Comparison of ENCODE assay signal across 14 cellular contexts in the genomic region with DNA sequence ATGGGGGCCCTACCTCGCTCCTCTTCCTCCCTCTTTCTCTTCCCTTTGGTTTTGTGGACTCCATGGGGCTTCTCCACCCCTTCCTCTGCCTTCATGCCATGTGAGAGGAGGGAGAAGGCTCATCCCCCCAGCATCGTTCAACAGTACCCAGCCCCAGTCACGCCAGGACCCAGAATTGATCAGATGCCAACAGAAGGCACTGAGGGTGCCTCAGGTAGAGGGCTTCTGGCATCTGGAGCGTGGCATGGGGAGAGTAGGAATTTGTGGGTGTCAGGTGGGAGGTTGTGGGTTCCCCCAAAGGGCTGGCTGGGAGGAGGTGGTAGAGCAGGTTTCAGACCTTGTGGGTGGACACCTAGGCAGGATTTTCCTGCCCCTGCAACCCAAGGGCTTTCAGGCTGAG.
DNase-seq lines count a peak whose midpoint lies in the region; ATAC-seq and TF ChIP-seq lines count a peak whose summit lies in the region.
"Had no signal": no experiment of that assay in that cellular context is flagged by ENCODE, and none has a peak within 500 bp of the region (broad histone marks: within the 10 kb centered on the region; RNA-seq: fewer than 3 reads in every experiment).

No MANE protein-coding gene starts in this region.

- H3K56ac ChIP-seq in IMR-90 (ENCODE audit: extremely low read depth, insufficient read depth, low read length) = no peak overlapping the region

- ATAC-seq in IMR-90 (ENCODE audit: low read depth) (no peak), HG02938 (IDR thresholded peaks at IDR 0.05; ENCODE audit: unreplicated experiment) (no peak)

- H3K36me3 ChIP-seq in IMR-90 (ENCODE audit: control insufficient read depth, insufficient read depth, low read length) (no peaks in the 10 kb centered on the region), osteoblast (ENCODE audit: insufficient read depth, low read length) (no peaks in the 10 kb centered on the region)
- H3K36me3 ChIP-seq: BLaER1, HAP-1 had no signal

- H3K9ac ChIP-seq in IMR-90 (ENCODE audit: low read depth, low read length) = no peak overlapping the region
- H3K9ac ChIP-seq: BLaER1 had no signal

- H3K23ac ChIP-seq in IMR-90 (ENCODE audit: low read depth, low read length) = no peak overlapping the region

- no peak overlapping the region for H2BK15ac ChIP-seq in IMR-90 (ENCODE audit: low read depth, low read length)

- DNase-seq in IMR-90 (no peak), mucosa of gallbladder (ENCODE audit: low spot score) (peak; percentile 6), osteoblast (ENCODE audit: insufficient read length, low spot score, missing footprints) (peak; percentile 56), ureter (ENCODE audit: low spot score) (peak; percentile 37), DMS 273 (lab: John Stamatoyannopoulos, UW; ENCODE audit: unreplicated experiment) (no peak)
- no peak for DNase-seq in activated CD4-positive, alpha-beta T cell treated with anti-CD3 and anti-CD28 coated beads, Interleukin-2, amount 50 U/mL, for 1 hour
- DNase-seq: DMS79 treated with DMSO at 0.1 percent for 48 hours, GF-D8, GOT3 had no signal

- H3K27me3 ChIP-seq in IMR-90 (ENCODE audit: control insufficient read depth, insufficient read depth, low read length) (no peaks in the 10 kb centered on the region; the same call in 1 of the 2 replicates), osteoblast (ENCODE audit: insufficient read depth, low read length) (peaks cover 2% of the 10 kb centered on the region)
- H3K27me3 ChIP-seq: BLaER1 had no signal

- POLR2A ChIA-PET in IMR-90 (lab: Charles Lee; ENCODE audit: unreplicated experiment) = no interaction called here

- in situ Hi-C loops in IMR-90 (cut with MboI; ENCODE audit: low sequenced_read_pairs) = loop anchor here (25.0 kb wide), 1 partner anchor 608 kb away; no protein-coding TSS in a partner anchor

- TF ChIP-seq RAD21 in IMR-90 (IDR thresholded peaks at IDR 0.05; ENCODE audit: low read length) = no peak

- H3K4me3 ChIP-seq in IMR-90 (ENCODE audit: insufficient read depth, low read depth, low read length) (no peak overlapping the region), osteoblast (ENCODE audit: insufficient read depth, low read length) (no peak overlapping the region)
- H3K4me3 ChIP-seq: BLaER1, HAP-1 had no signal

- no peak overlapping the region for H4K91ac ChIP-seq in IMR-90 (ENCODE audit: insufficient read depth, low read depth, low read length)

- no peak overlapping the region for H2BK120ac ChIP-seq in IMR-90 (ENCODE audit: low read depth, low read length)

- BruUV-seq in IMR-90 (replicated peaks; lab: Mats Ljungman, UMichigan) = no TSS peak

- H2BK5ac ChIP-seq in IMR-90 (ENCODE audit: low read depth, low read length, poor library complexity, severe bottlenecking) = no peak overlapping the region

- no peak overlapping the region for H2AK9ac ChIP-seq in IMR-90 (replicated peaks; ENCODE audit: low read depth, low read length, poor library complexity)

- no CpG with 5 or more reads among the region's 4 CpGs for WGBS in IMR-90 (ENCODE audit: extremely low coverage in 2 of 2, insufficient read length in 1 of 2), 2 experiments

- no peak overlapping the region for H4K5ac ChIP-seq in IMR-90 (ENCODE audit: low read depth, low read length)

- no peaks in the 10 kb centered on the region for H3K79me1 ChIP-seq in IMR-90 (ENCODE audit: low read depth in 1 of 2, low read length in 2 of 2)

- no peaks in the 10 kb centered on the region for H3K79me2 ChIP-seq in osteoblast (ENCODE audit: insufficient read depth, low read length)

- peak overlapping the region; percentile 39; the same call in 1 of the 2 replicates for H2AK5ac ChIP-seq in IMR-90 (ENCODE audit: low read depth, low read length)

- no peak overlapping the region for H3K14ac ChIP-seq in IMR-90 (replicated peaks; ENCODE audit: low read depth, low read length)

- no peak for TF ChIP-seq POLR2A in IMR-90 (IDR thresholded peaks at IDR 0.05; ENCODE audit: low read depth, low read length)

- H3K9me1 ChIP-seq in IMR-90 (ENCODE audit: insufficient read depth, low read length) = peaks cover 1% of the 10 kb centered on the region; the same call in 1 of the 2 replicates

- CTCF ChIA-PET in IMR-90 (lab: Yijun Ruan, JAX) = no interaction called here

- no peak overlapping the region for H3K27ac ChIP-seq in IMR-90 (ENCODE audit: insufficient read depth, low read length)
- H3K27ac ChIP-seq in osteoblast (ENCODE audit: low read depth, low read length) = no peak overlapping the region
- H3K27ac ChIP-seq: 22Rv1, BLaER1, C4-2B had no signal

- intact Hi-C loops in IMR-90 (cut with micrococcal nuclease) = loop anchor here (10.0 kb wide), 2 partner anchors 185 to 245 kb away; no protein-coding TSS in a partner anchor

- H3K18ac ChIP-seq in IMR-90 (ENCODE audit: low read depth, low read length) = no peak overlapping the region

- H3K9me3 ChIP-seq in IMR-90 (ENCODE audit: control insufficient read depth, insufficient read depth, low read length) = no peaks in the 10 kb centered on the region
- H3K9me3 ChIP-seq in osteoblast (ENCODE audit: low read depth, low read length) = no peaks in the 10 kb centered on the region
- H3K9me3 ChIP-seq: HAP-1 had no signal

- H2AFZ ChIP-seq in IMR-90 (replicated peaks; ENCODE audit: low read length, poor library complexity) (no peak overlapping the region), osteoblast (ENCODE audit: low read length) (no peak overlapping the region)

- TF ChIP-seq CTCF in IMR-90 (conservative IDR thresholded peaks at IDR 0.05; ENCODE audit: low read depth, low read length) = no peak
- no peak for TF ChIP-seq CTCF in osteoblast (IDR thresholded peaks at IDR 0.05; ENCODE audit: extremely low read depth, low read depth, low read length)

- H2BK20ac ChIP-seq in IMR-90 (ENCODE audit: low read depth, low read length) = no peak overlapping the region

- H3K4me1 ChIP-seq in IMR-90 (ENCODE audit: control insufficient read depth, insufficient read depth, low read length) = peaks cover 8% of the 10 kb centered on the region
- H3K4me1 ChIP-seq in osteoblast (ENCODE audit: insufficient read depth, low read length) = peaks cover 18% of the 10 kb centered on the region
- H3K4me1 ChIP-seq: BLaER1, HAP-1 had no signal

- H3K4me2 ChIP-seq in IMR-90 (ENCODE audit: low read depth, low read length) (no peak overlapping the region), osteoblast (ENCODE audit: insufficient read depth, low read length) (no peak overlapping the region)
- H3K4me2 ChIP-seq: BLaER1 had no signal

- H4K8ac ChIP-seq in IMR-90 (ENCODE audit: low read depth in 2 of 2, low read length in 2 of 2) = no peak overlapping the region

- H3K4ac ChIP-seq in IMR-90 (ENCODE audit: low read depth, low read length) = no peak overlapping the region

- dilution Hi-C loops in IMR-90 (cut with HindIII; ENCODE audit: low sequenced_read_pairs, unreplicated experiment) = no loop called here

- H4K20me1 ChIP-seq in IMR-90 (ENCODE audit: insufficient read depth, low read length) (no peaks in the 10 kb centered on the region), osteoblast (ENCODE audit: insufficient read depth, low read length) (no peaks in the 10 kb centered on the region)
- H4K20me1 ChIP-seq: BLaER1 had no signal

TF ChIP-seq in IMR-90, 13 proteins besides CTCF, POLR2A, EP300 and RAD21:
- TF ChIP-seq RFX5 (IDR thresholded peaks at IDR 0.05; ENCODE audit: low read depth, low read length) (no peak), CEBPB (IDR thresholded peaks at IDR 0.05; ENCODE audit: low read depth, low read length) (no peak)

Comparison
In these comparisons a context has a peak if more than half of its experiments do, and no peak if none do; other contexts are left out.
1. DNase-seq: peak in mucosa of gallbladder (single experiment), osteoblast (single experiment) and ureter (single experiment); none in IMR-90 (single experiment), DMS 273 (single experiment) and activated CD4-positive, alpha-beta T cell treated with anti-CD3 and anti-CD28 coated beads, Interleukin-2, amount 50 U/mL, for 1 hour (single experiment).